27 cellular contexts compared by ENCODE assay signal in the genomic region with DNA sequence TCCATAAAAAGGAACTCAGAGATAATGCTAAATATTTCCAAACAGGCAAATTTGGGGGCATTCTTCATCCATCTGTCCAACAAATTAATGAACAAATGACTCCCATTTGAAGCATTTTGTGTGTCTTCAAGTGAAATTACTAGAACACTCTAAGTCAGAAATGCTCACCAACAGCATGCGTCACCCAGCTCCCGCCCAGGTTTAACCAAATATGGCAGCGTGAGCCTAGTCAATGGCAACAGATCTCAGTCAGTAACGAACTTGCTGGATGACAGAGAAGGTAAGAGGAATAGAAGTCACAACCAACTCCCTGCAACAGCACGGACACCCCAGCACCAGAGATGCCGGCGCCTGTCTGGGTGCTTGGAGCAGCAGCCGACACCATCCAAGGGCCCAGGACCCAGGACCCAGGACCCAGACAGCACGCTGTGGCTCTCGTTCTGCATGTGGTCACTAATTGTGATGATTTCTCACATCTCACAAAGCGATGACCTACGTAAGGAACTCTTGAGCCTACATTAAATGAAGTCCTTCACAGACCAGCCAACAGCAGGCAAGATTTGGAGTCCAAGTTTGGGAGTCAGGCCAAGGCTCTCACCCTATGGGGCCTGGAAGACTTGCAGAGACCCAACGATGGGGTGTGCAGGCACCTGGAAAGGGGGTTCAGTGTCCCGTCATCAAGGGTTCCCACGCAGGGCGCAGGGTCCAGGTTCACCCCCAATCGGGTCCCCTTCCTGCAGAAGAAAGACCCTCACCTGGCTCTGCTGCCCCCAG.
"Had no signal": no experiment of that assay in that cellular context is flagged by ENCODE, and none has a peak within 500 bp of the region (broad histone marks: within the 10 kb centered on the region; RNA-seq: fewer than 3 reads in every experiment).

No MANE protein-coding gene starts in this region.

- H3K36me3 ChIP-seq: breast epithelium, gastroesophageal sphincter, lower lobe of right lung, neutrophil, pancreas, SJCRH30, thoracic aorta, upper lobe of left lung had no signal

- H3K36me3 Mint-ChIP-seq: activated CD8-positive, alpha-beta memory T cell treated with anti-CD3 and anti-CD28 coated beads, Interleukin-2, amount 10 ng/mL, durations not matched to agents 7 days and 5 days; activated naive CD4-positive, alpha-beta T cell treated with anti-CD3 and anti-CD28 coated beads, Interleukin-2, amount 50 U/mL, for 72 hours; natural killer cell treated with Interleukin-12 subunit alpha and Interleukin-12 subunit beta and Interleukin-15 and Interleukin-18, amount 100 ng/mL, for 72 hours had no signal

- DNase-seq: activated CD4-positive, alpha-beta T cell treated with anti-CD3 and anti-CD28 coated beads, Interleukin-2, amount 50 U/mL, for 1 hour; activated CD8-positive, alpha-beta memory T cell treated with anti-CD3 and anti-CD28 coated beads, Interleukin-2, amount 10 ng/mL, durations not matched to agents 7 days and 5 days; activated CD8-positive, alpha-beta T cell treated with anti-CD3 and anti-CD28 coated beads, Interleukin-2, amount 10 ng/mL, durations not matched to agents 7 days and 5 days; activated naive CD4-positive, alpha-beta T cell; activated T-cell treated with anti-CD3 and anti-CD28 coated beads for 4 hours; activated T-cell treated with anti-CD3 and anti-CD28 coated beads, Interleukin-2, amount 50 U/mL, for 72 hours; effector CD8-positive, alpha-beta T cell; kidney; lower lobe of right lung; mesenchymal stem cell; mucosa of descending colon; psoas muscle; SJCRH30; stimulated activated naive CD4-positive, alpha-beta T cell treated with Interleukin-2 at 50 U/mL for 16 hours; T-helper 2 cell; upper lobe of left lung had no signal

- H3K79me2 ChIP-seq: hepatocyte had no signal

- H3K27ac ChIP-seq: breast epithelium, gastroesophageal sphincter, hepatocyte, lower lobe of right lung, neutrophil, pancreas, psoas muscle, SJCRH30, thoracic aorta, upper lobe of left lung had no signal

- H3K27ac Mint-ChIP-seq: activated CD8-positive, alpha-beta memory T cell treated with anti-CD3 and anti-CD28 coated beads, Interleukin-2, amount 10 ng/mL, durations not matched to agents 7 days and 5 days; activated CD8-positive, alpha-beta T cell treated with anti-CD3 and anti-CD28 coated beads, Interleukin-2, amount 10 ng/mL, durations not matched to agents 7 days and 5 days; activated naive CD4-positive, alpha-beta T cell treated with anti-CD3 and anti-CD28 coated beads, Interleukin-2, amount 50 U/mL, for 72 hours; activated T-cell treated with anti-CD3 and anti-CD28 coated beads, Interleukin-2, amount 50 U/mL, for 72 hours; natural killer cell treated with Interleukin-12 subunit alpha and Interleukin-12 subunit beta and Interleukin-15 and Interleukin-18, amount 100 ng/mL, for 72 hours; WTC11 had no signal

- H3K9me3 Mint-ChIP-seq: activated naive CD4-positive, alpha-beta T cell treated with anti-CD3 and anti-CD28 coated beads, Interleukin-2, amount 50 U/mL, for 72 hours; activated T-cell treated with anti-CD3 and anti-CD28 coated beads, Interleukin-2, amount 50 U/mL, for 72 hours; central memory CD8-positive, alpha-beta T cell; natural killer cell treated with Interleukin-12 subunit alpha and Interleukin-12 subunit beta and Interleukin-15 and Interleukin-18, amount 100 ng/mL, for 72 hours had no signal

- H2AFZ ChIP-seq: hepatocyte had no signal

- H3K4me1 Mint-ChIP-seq: activated CD8-positive, alpha-beta memory T cell treated with anti-CD3 and anti-CD28 coated beads, Interleukin-2, amount 10 ng/mL, durations not matched to agents 7 days and 5 days; central memory CD8-positive, alpha-beta T cell had no signal

- H3K4me2 ChIP-seq: hepatocyte had no signal

- ATAC-seq: activated CD8-positive, alpha-beta memory T cell treated with anti-CD3 and anti-CD28 coated beads, Interleukin-2, amount 10 ng/mL, durations not matched to agents 7 days and 5 days; activated CD8-positive, alpha-beta T cell treated with anti-CD3 and anti-CD28 coated beads, Interleukin-2, amount 10 ng/mL, durations not matched to agents 7 days and 5 days; activated naive CD4-positive, alpha-beta T cell treated with anti-CD3 and anti-CD28 coated beads, Interleukin-2, amount 50 U/mL, for 72 hours; activated T-cell treated with anti-CD3 and anti-CD28 coated beads, Interleukin-2, amount 50 U/mL, for 72 hours; gastroesophageal sphincter; left colon; lower lobe of right lung; mucosa of descending colon; pancreas; psoas muscle had no signal

- H3K4me3 Mint-ChIP-seq: activated CD8-positive, alpha-beta memory T cell treated with anti-CD3 and anti-CD28 coated beads, Interleukin-2, amount 10 ng/mL, durations not matched to agents 7 days and 5 days; activated CD8-positive, alpha-beta T cell treated with anti-CD3 and anti-CD28 coated beads, Interleukin-2, amount 10 ng/mL, durations not matched to agents 7 days and 5 days; activated T-cell treated with anti-CD3 and anti-CD28 coated beads, Interleukin-2, amount 50 U/mL, for 72 hours; central memory CD8-positive, alpha-beta T cell; natural killer cell treated with Interleukin-12 subunit alpha and Interleukin-12 subunit beta and Interleukin-15 and Interleukin-18, amount 100 ng/mL, for 72 hours had no signal

- H3K9me3 ChIP-seq: breast epithelium, gastroesophageal sphincter, lower lobe of right lung, mucosa of descending colon, neutrophil, pancreas, psoas muscle, SJCRH30, thoracic aorta, upper lobe of left lung had no signal

- H3K4me1 ChIP-seq: breast epithelium, gastroesophageal sphincter, lower lobe of right lung, pancreas, psoas muscle, SJCRH30, upper lobe of left lung had no signal

- H3K4me3 ChIP-seq: breast epithelium, gastroesophageal sphincter, hepatocyte, lower lobe of right lung, mucosa of descending colon, pancreas, psoas muscle, SJCRH30, thoracic aorta, upper lobe of left lung had no signal
